Comparison of ENCODE assay signal across 1 cellular context in the genomic region with DNA sequence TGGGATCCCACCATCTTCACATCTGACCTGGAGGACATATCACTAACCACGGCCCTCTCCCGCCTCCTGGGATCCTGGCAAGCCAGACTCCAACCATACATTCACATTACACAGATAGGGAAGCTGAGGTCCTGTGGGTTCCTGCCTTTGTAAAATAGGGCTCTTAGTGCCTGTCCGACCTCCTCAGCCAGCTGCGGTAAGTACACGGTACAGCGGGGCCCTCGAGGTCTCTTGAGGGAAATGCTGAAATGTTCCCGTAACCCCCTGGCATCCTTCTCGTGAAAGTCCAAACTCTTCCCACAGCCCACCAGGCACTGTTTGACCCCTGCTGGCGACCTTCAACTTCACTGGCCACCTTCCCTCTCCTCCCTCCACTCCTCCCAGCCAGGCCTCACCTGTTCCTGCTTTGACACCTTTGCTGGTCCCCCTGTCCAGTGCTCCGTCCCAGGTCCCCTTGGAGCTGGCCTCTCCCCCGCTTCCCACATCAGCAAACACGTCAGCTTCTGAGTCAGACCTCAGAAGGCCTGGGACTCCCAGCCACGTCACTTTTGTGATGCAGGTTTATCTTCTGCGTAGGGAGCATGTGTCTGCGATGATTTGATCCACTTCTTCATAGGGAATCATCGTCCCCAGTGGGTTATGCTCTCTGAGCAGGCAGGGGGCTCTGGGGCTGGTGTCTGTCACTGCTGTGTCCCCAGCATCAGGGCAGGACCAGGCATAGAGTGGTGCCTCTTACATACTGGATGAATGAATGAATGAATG.
TF ChIP-seq lines count a peak whose summit lies in the region.

No MANE protein-coding gene starts in this region.

TF ChIP-seq in A549, 52 proteins besides CTCF, POLR2A, EP300 and RAD21 (continued from another document):
- TF ChIP-seq, protein P1, sequence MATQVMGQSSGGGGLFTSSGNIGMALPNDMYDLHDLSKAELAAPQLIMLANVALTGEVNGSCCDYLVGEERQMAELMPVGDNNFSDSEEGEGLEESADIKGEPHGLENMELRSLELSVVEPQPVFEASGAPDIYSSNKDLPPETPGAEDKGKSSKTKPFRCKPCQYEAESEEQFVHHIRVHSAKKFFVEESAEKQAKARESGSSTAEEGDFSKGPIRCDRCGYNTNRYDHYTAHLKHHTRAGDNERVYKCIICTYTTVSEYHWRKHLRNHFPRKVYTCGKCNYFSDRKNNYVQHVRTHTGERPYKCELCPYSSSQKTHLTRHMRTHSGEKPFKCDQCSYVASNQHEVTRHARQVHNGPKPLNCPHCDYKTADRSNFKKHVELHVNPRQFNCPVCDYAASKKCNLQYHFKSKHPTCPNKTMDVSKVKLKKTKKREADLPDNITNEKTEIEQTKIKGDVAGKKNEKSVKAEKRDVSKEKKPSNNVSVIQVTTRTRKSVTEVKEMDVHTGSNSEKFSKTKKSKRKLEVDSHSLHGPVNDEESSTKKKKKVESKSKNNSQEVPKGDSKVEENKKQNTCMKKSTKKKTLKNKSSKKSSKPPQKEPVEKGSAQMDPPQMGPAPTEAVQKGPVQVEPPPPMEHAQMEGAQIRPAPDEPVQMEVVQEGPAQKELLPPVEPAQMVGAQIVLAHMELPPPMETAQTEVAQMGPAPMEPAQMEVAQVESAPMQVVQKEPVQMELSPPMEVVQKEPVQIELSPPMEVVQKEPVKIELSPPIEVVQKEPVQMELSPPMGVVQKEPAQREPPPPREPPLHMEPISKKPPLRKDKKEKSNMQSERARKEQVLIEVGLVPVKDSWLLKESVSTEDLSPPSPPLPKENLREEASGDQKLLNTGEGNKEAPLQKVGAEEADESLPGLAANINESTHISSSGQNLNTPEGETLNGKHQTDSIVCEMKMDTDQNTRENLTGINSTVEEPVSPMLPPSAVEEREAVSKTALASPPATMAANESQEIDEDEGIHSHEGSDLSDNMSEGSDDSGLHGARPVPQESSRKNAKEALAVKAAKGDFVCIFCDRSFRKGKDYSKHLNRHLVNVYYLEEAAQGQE (IDR thresholded peaks at IDR 0.05) = no peak
- no peak for TF ChIP-seq FOXS1 (CRISPR knock-in tag; IDR thresholded peaks at IDR 0.05)
- no peak for TF ChIP-seq NPAS2 (CRISPR knock-in tag; IDR thresholded peaks at IDR 0.05; ENCODE audit: borderline replicate concordance)
- no peak for TF ChIP-seq NR3C1 (IDR thresholded peaks at IDR 0.05)
- no peak for TF ChIP-seq JUN (IDR thresholded peaks at IDR 0.05)
- TF ChIP-seq BHLHE40 (IDR thresholded peaks at IDR 0.05; ENCODE audit: low read depth, low read length) = no peak
- no peak for TF ChIP-seq FOSB (CRISPR knock-in tag; IDR thresholded peaks at IDR 0.05)
- no peak for TF ChIP-seq E2F6 (IDR thresholded peaks at IDR 0.05; ENCODE audit: borderline replicate concordance, low read depth)
- TF ChIP-seq ZNF302 (CRISPR knock-in tag; IDR thresholded peaks at IDR 0.05) = no peak
- TF ChIP-seq BCL3 (IDR thresholded peaks at IDR 0.05) = no peak
- TF ChIP-seq RARB (CRISPR knock-in tag; IDR thresholded peaks at IDR 0.05) = no peak
- no peak for TF ChIP-seq CHD2 (IDR thresholded peaks at IDR 0.05; ENCODE audit: low read length, partially characterized antibody)
- no peak for TF ChIP-seq HOXB13 (CRISPR knock-in tag; IDR thresholded peaks at IDR 0.05; ENCODE audit: low read depth)
- TF ChIP-seq ESRRA (IDR thresholded peaks at IDR 0.05; ENCODE audit: borderline replicate concordance, low read length) = no peak
